ENCODE assay signal across 1 cellular context in the genomic region with DNA sequence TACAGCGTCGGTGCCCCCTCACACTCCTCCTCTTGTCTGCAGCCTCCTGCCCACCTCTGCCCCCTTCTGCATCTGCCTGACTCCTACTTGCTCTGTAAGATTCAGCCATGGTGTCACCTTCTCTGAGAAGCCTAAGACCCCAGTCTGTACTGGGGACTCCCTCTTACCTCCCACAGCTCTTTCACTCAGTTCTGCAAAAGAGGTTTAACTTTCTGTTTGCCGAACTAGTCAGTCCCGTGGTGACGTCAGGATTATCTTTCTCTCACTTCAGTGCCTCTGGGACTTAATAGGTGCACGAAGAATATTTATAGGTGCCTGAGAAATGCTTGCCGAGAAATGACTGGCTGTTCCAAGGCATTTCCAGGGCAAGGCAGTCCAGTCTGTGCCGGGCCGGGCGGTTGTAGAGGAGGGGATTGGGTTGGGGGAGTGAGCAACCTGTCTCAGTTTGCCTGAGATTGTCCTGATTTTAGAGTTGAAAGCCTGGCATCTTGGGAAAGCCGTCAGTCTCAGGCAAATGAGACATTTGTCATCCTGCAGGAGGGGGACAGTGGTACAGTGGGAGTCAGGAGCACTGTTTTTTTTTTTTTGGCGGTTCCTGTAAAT.
A peak's percentile ranks its signal among the peaks of the same experiment; 100 is the strongest.
TF ChIP-seq lines count a peak whose summit lies in the region.

No MANE protein-coding gene starts in this region.

TF ChIP-seq in HEK293, 187 proteins besides CTCF, POLR2A, EP300 and RAD21 (continued from another document):
- TF ChIP-seq, protein P1, sequence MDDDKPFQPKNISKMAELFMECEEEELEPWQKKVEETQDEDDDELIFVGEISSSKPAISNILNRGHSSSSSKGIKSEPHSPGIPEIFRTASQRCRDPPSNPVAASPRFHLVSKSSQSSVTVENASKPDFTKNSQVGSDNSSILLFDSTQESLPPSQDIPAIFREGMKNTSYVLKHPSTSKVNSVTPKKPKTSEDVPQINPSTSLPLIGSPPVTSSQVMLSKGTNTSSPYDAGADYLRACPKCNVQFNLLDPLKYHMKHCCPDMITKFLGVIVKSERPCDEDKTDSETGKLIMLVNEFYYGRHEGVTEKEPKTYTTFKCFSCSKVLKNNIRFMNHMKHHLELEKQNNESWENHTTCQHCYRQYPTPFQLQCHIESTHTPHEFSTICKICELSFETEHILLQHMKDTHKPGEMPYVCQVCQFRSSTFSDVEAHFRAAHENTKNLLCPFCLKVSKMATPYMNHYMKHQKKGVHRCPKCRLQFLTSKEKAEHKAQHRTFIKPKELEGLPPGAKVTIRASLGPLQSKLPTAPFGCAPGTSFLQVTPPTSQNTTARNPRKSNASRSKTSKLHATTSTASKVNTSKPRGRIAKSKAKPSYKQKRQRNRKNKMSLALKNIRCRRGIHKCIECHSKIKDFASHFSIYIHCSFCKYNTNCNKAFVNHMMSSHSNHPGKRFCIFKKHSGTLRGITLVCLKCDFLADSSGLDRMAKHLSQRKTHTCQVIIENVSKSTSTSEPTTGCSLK (tag by site-specific recombination; IDR thresholded peaks at IDR 0.05) = no peak
- no peak for TF ChIP-seq SP2 (tag by site-specific recombination; IDR thresholded peaks at IDR 0.05)
- no peak for TF ChIP-seq ZBTB11 (tag by site-specific recombination; conservative IDR thresholded peaks at IDR 0.05; ENCODE audit: low read depth)
- TF ChIP-seq YY2 (tag by site-specific recombination; IDR thresholded peaks at IDR 0.05) = no peak
- TF ChIP-seq ZNF426 (tag by site-specific recombination; IDR thresholded peaks at IDR 0.05) = no peak
- no peak for TF ChIP-seq HOXD13 (CRISPR knock-in tag; IDR thresholded peaks at IDR 0.05; ENCODE audit: borderline replicate concordance)
- TF ChIP-seq ZFHX2 (tag by site-specific recombination; conservative IDR thresholded peaks at IDR 0.05) = peak; percentile 46
- no peak for TF ChIP-seq GFI1B (tag by site-specific recombination; IDR thresholded peaks at IDR 0.05)
- TF ChIP-seq ZSCAN5A (tag by site-specific recombination; IDR thresholded peaks at IDR 0.05) = no peak
- TF ChIP-seq ZXDB (tag by site-specific recombination; IDR thresholded peaks at IDR 0.05) = no peak
- no peak for TF ChIP-seq ZNF518A (tag by site-specific recombination; conservative IDR thresholded peaks at IDR 0.05; ENCODE audit: low read depth)
- no peak for TF ChIP-seq GLIS2 (tag by site-specific recombination; IDR thresholded peaks at IDR 0.05)
- TF ChIP-seq HOXC10 (CRISPR knock-in tag; IDR thresholded peaks at IDR 0.05) = no peak
TF ChIP-seq in HEK293: peak in this region for 4.
